Comparison of ENCODE assay signal across 1 cellular context in genomic region chr10:51972733-51973346, GRCh38.
TF ChIP-seq lines count a peak whose summit lies in the region.

No MANE protein-coding gene starts in this region.

TF ChIP-seq in IMR-90, 13 proteins besides CTCF, POLR2A, EP300 and RAD21 (continued from another document):
- TF ChIP-seq ELK1 (IDR thresholded peaks at IDR 0.05; ENCODE audit: borderline replicate concordance, low read depth, low read length) = no peak
- TF ChIP-seq FOS (IDR thresholded peaks at IDR 0.05; ENCODE audit: low read depth, low read length) = no peak
- TF ChIP-seq CHD1 (IDR thresholded peaks at IDR 0.05; ENCODE audit: low read depth, low read length) = no peak
- TF ChIP-seq SMC3 (IDR thresholded peaks at IDR 0.05; ENCODE audit: low read depth, low read length) = no peak
- TF ChIP-seq RCOR1 (IDR thresholded peaks at IDR 0.05; ENCODE audit: insufficient replicate concordance, low read length) = no peak
- TF ChIP-seq CEBPB (IDR thresholded peaks at IDR 0.05; ENCODE audit: low read depth, low read length) = no peak
- TF ChIP-seq NFE2L2 (IDR thresholded peaks at IDR 0.05; ENCODE audit: low read depth, low read length) = no peak
- no peak for TF ChIP-seq MAFK (IDR thresholded peaks at IDR 0.05; ENCODE audit: low read depth, low read length)
